Comparison of ENCODE assay signal across 1 cellular context in genomic region chr11:47860526-47860925, GRCh38.
TF ChIP-seq lines count a peak whose summit lies in the region.

No MANE protein-coding gene starts in this region.

TF ChIP-seq in A549, 52 proteins besides CTCF, POLR2A, EP300 and RAD21:
- no peak for TF ChIP-seq USF2 (IDR thresholded peaks at IDR 0.05)
- TF ChIP-seq MAZ (IDR thresholded peaks at IDR 0.05; ENCODE audit: borderline replicate concordance, low read depth, low read length) = no peak
- TF ChIP-seq MAX (IDR thresholded peaks at IDR 0.05) = no peak
- peak; percentile 48; the same call in 1 of the 2 replicates for TF ChIP-seq HOXB13 (CRISPR knock-in tag; IDR thresholded peaks at IDR 0.05; ENCODE audit: low read depth)
